26 cellular contexts compared by ENCODE assay signal in genomic region chr6:123771126-123771525, GRCh38. TPM values are rescaled to one million over a fixed set of nuclear protein-coding genes. Genes with fewer than 3 reads are reported as not detected.
"Had no signal": no experiment of that assay in that cellular context is flagged by ENCODE, and none has a peak within 500 bp of the region (broad histone marks: within the 10 kb centered on the region; RNA-seq: fewer than 3 reads in every experiment).

No MANE protein-coding gene starts in this region.

- H3K27ac Mint-ChIP-seq: activated naive CD4-positive, alpha-beta T cell treated with anti-CD3 and anti-CD28 coated beads, Interleukin-2, amount 50 U/mL, for 24 hours; effector memory CD8-positive, alpha-beta T cell; immature natural killer cell; memory B cell; naive thymus-derived CD8-positive, alpha-beta T cell; stimulated activated naive CD8-positive, alpha-beta T cell treated with anti-CD3 and anti-CD28 coated beads, Interleukin-15, amount 100 ng/mL, for 72 hours had no signal

- H3K4me3 Mint-ChIP-seq: activated naive CD4-positive, alpha-beta T cell treated with anti-CD3 and anti-CD28 coated beads, Interleukin-2, amount 50 U/mL, for 24 hours; effector memory CD8-positive, alpha-beta T cell; immature natural killer cell; memory B cell; naive thymus-derived CD8-positive, alpha-beta T cell; stimulated activated naive CD8-positive, alpha-beta T cell treated with anti-CD3 and anti-CD28 coated beads, Interleukin-15, amount 100 ng/mL, for 72 hours had no signal

- ATAC-seq: effector memory CD8-positive, alpha-beta T cell; gastroesophageal sphincter; heart right ventricle; naive thymus-derived CD8-positive, alpha-beta T cell; right lobe of liver; stimulated activated naive CD8-positive, alpha-beta T cell treated with anti-CD3 and anti-CD28 coated beads, Interleukin-15, amount 100 ng/mL, for 72 hours had no signal

- H3K27me3 ChIP-seq: cardiac muscle cell, gastroesophageal sphincter, ovary, right lobe of liver, suprapubic skin, transverse colon, vagina had no signal

- H3K27ac ChIP-seq: cardiac muscle cell, epithelial cell of prostate, gastroesophageal sphincter, heart right ventricle, ovary, right lobe of liver, suprapubic skin, transverse colon, vagina had no signal

- H3K27me3 Mint-ChIP-seq: activated naive CD4-positive, alpha-beta T cell treated with anti-CD3 and anti-CD28 coated beads, Interleukin-2, amount 50 U/mL, for 24 hours; effector memory CD8-positive, alpha-beta T cell; memory B cell; stimulated activated naive CD8-positive, alpha-beta T cell treated with anti-CD3 and anti-CD28 coated beads, Interleukin-15, amount 100 ng/mL, for 72 hours had no signal

- H3K36me3 ChIP-seq: cardiac muscle cell, gastroesophageal sphincter, heart right ventricle, ovary, right lobe of liver, suprapubic skin, transverse colon, vagina had no signal

- H3K9me3 Mint-ChIP-seq: activated naive CD4-positive, alpha-beta T cell treated with anti-CD3 and anti-CD28 coated beads, Interleukin-2, amount 50 U/mL, for 24 hours had no signal

- H3K36me3 Mint-ChIP-seq: activated naive CD4-positive, alpha-beta T cell treated with anti-CD3 and anti-CD28 coated beads, Interleukin-2, amount 50 U/mL, for 24 hours; immature natural killer cell; memory B cell; naive thymus-derived CD8-positive, alpha-beta T cell had no signal

- H3K4me3 ChIP-seq: cardiac muscle cell, gastroesophageal sphincter, heart right ventricle, ovary, right lobe of liver, suprapubic skin, transverse colon, vagina had no signal

- H3K9me3 ChIP-seq: gastroesophageal sphincter, heart right ventricle, ovary, right lobe of liver, suprapubic skin, transverse colon, vagina had no signal

- H3K4me1 Mint-ChIP-seq: activated naive CD4-positive, alpha-beta T cell treated with anti-CD3 and anti-CD28 coated beads, Interleukin-2, amount 50 U/mL, for 24 hours; immature natural killer cell; memory B cell; naive thymus-derived CD8-positive, alpha-beta T cell; stimulated activated naive CD8-positive, alpha-beta T cell treated with anti-CD3 and anti-CD28 coated beads, Interleukin-15, amount 100 ng/mL, for 72 hours had no signal

- DNase-seq: activated CD4-positive, alpha-beta T cell treated with anti-CD3 and anti-CD28 coated beads for 1 hour; activated CD4-positive, alpha-beta T cell treated with anti-CD3 and anti-CD28 coated beads, Interleukin-2, amount 50 U/mL, for 4 hours; activated gamma-delta T cell; effector memory CD8-positive, alpha-beta T cell; heart right ventricle; immature natural killer cell; naive thymus-derived CD8-positive, alpha-beta T cell; ovary; right lobe of liver; small intestine; stimulated activated CD4-positive, alpha-beta T cell treated with anti-CD3 and anti-CD28 coated beads, Interleukin-4, amount 100 ng/mL, for 1 hour; stimulated activated naive CD8-positive, alpha-beta T cell treated with anti-CD3 and anti-CD28 coated beads, Interleukin-15, amount 100 ng/mL, for 72 hours; T-helper 1 cell; T1000; transverse colon had no signal

- H3K4me1 ChIP-seq: gastroesophageal sphincter, heart right ventricle, right lobe of liver, suprapubic skin, transverse colon, vagina had no signal

RNA-seq across cellular contexts. Expression of gene NKAIN2, which starts 32.5 kb away (rescaled TPM):
- total RNA-seq: activated CD8-positive, alpha-beta memory T cell treated with anti-CD3 and anti-CD28 coated beads for 36 hours; cardiac muscle cell; dermis microvascular lymphatic vessel endothelial cell; fibroblast of lung; naive thymus-derived CD8-positive, alpha-beta T cell; pulmonary artery endothelial cell; vagina had no signal
